In the genomic region with DNA sequence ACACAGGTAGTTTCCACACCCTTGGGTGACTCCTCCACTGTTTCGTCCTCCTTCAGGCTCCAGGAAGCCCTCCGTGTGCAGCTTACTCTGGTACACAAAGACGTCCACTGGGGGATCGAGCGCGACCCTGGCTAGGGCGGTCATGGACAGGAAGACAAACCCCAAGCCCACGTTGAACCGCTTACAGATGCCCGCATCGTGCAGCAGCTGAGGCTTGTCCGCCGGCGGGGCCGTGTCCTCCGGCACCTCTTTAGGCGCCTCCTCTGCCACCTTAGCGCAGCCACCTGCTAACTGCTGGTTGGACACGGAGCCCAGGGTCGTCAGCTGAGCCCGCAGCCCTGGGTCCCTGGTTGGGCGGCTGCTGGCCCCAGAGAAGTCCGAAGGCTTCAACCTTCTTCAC, we compare ENCODE assay signal across 18 cellular contexts.
DNase-seq lines count a peak whose midpoint lies in the region; ATAC-seq and TF ChIP-seq lines count a peak whose summit lies in the region.
"Had no signal": no experiment of that assay in that cellular context is flagged by ENCODE, and none has a peak within 500 bp of the region (broad histone marks: within the 10 kb centered on the region; RNA-seq: fewer than 3 reads in every experiment).

No MANE protein-coding gene starts in this region.

- H3K4me1 Mint-ChIP-seq in endodermal cell, result peaks cover 11% of the 10 kb centered on the region
- H3K4me1 Mint-ChIP-seq: B cell had no signal

- peaks cover 16% of the 10 kb centered on the region for H3K27me3 Mint-ChIP-seq in endodermal cell (ENCODE audit: insufficient read depth)
- H3K27me3 Mint-ChIP-seq: B cell; CD4-positive, alpha-beta T cell had no signal

- peaks cover 2% of the 10 kb centered on the region for H3K36me3 Mint-ChIP-seq in endodermal cell (ENCODE audit: low read depth)
- H3K36me3 Mint-ChIP-seq: CD8-positive, alpha-beta T cell had no signal

- DNase-seq in GM06990 (ENCODE audit: extremely low read depth, insufficient read length) (peak; percentile 1), endodermal cell (peak; percentile 28), upper lobe of right lung (no peak)
- DNase-seq in effector memory CD4-positive, alpha-beta T cell, result no peak
- DNase-seq: AML-193; Caco-2; Calu3; CD4-positive, alpha-beta T cell; CD8-positive, alpha-beta T cell; DMS79 treated with DMSO at 0.1 percent for 48 hours; GF-D8 had no signal

- WGBS in endodermal cell (ENCODE audit: insufficient coverage in 1 of 2, insufficient read length in 1 of 2), 2 experiments, result 95 to 100% methylated on average over 3 to 22 of the region's 23 CpGs

- H3K27ac Mint-ChIP-seq in endodermal cell, result no peak overlapping the region
- H3K27ac Mint-ChIP-seq: B cell; CD4-positive, alpha-beta T cell; CD8-positive, alpha-beta T cell had no signal

- H3K4me1 ChIP-seq in endodermal cell (ENCODE audit: control insufficient read depth, insufficient read depth, low read length) (peaks cover 4% of the 10 kb centered on the region), upper lobe of right lung (no peaks in the 10 kb centered on the region)
- H3K4me1 ChIP-seq in effector memory CD4-positive, alpha-beta T cell (ENCODE audit: control insufficient read depth, insufficient read depth, low read length, poor library complexity, severe bottlenecking), result no peaks in the 10 kb centered on the region
- H3K4me1 ChIP-seq: A549; BLaER1 treated with 17β-estradiol and CSF1 and Interleukin-3, amounts not matched to agents 10 nM and 100 nM; Caco-2 had no signal

- no peak for TF ChIP-seq CTCF in GM06990 (IDR thresholded peaks at IDR 0.05; ENCODE audit: insufficient read depth, low read length, poor library complexity, severe bottlenecking)
- TF ChIP-seq CTCF in endodermal cell (conservative IDR thresholded peaks at IDR 0.05), result no peak
- no peak for TF ChIP-seq CTCF in upper lobe of right lung (IDR thresholded peaks at IDR 0.05)

- H3K9me3 Mint-ChIP-seq in endodermal cell, result peaks cover 5% of the 10 kb centered on the region

- H3K4me3 Mint-ChIP-seq in endodermal cell, result no peak overlapping the region
- H3K4me3 Mint-ChIP-seq: B cell; CD4-positive, alpha-beta T cell; CD8-positive, alpha-beta T cell had no signal

- H3K27ac ChIP-seq in endodermal cell (ENCODE audit: low read depth, low read length) (no peak overlapping the region), upper lobe of right lung (no peak overlapping the region)
- no peak overlapping the region for H3K27ac ChIP-seq in effector memory CD4-positive, alpha-beta T cell (ENCODE audit: insufficient read depth, low read length, poor library complexity, severe bottlenecking)
- H3K27ac ChIP-seq: 22Rv1; A549; BLaER1 treated with 17β-estradiol and CSF1 and Interleukin-3, amounts not matched to agents 10 nM and 100 nM; C4-2B had no signal

- no peak overlapping the region for H3K9ac ChIP-seq in endodermal cell (ENCODE audit: extremely low read depth, low read length, poor library complexity, severe bottlenecking)
- H3K9ac ChIP-seq: BLaER1 treated with 17β-estradiol and CSF1 and Interleukin-3, amounts not matched to agents 10 nM and 100 nM had no signal

- ATAC-seq in upper lobe of right lung (peak; percentile 28), GM18858 (IDR thresholded peaks at IDR 0.05; ENCODE audit: unreplicated experiment) (no peak)
- ATAC-seq: A549; CD8-positive, alpha-beta T cell; GM12878 had no signal

- no peaks in the 10 kb centered on the region for H3K36me3 ChIP-seq in GM06990 (ENCODE audit: control insufficient read depth, insufficient read depth, low read length)
- H3K36me3 ChIP-seq in endodermal cell (ENCODE audit: control insufficient read depth, insufficient read depth, low read length), result no peaks in the 10 kb centered on the region
- H3K36me3 ChIP-seq in upper lobe of right lung, result no peaks in the 10 kb centered on the region
- H3K36me3 ChIP-seq in effector memory CD4-positive, alpha-beta T cell (ENCODE audit: control insufficient read depth, insufficient read depth, low read length), result no peaks in the 10 kb centered on the region
- H3K36me3 ChIP-seq: BLaER1 treated with 17β-estradiol and CSF1 and Interleukin-3, amounts not matched to agents 10 nM and 100 nM had no signal

- H3K27me3 ChIP-seq in GM06990 (replicated peaks; ENCODE audit: control insufficient read depth, insufficient read depth, low read length), result no peaks in the 10 kb centered on the region
- no peaks in the 10 kb centered on the region for H3K27me3 ChIP-seq in endodermal cell (ENCODE audit: control insufficient read depth, insufficient read depth, low read length, poor library complexity, severe bottlenecking)
- H3K27me3 ChIP-seq in upper lobe of right lung, result no peaks in the 10 kb centered on the region
- H3K27me3 ChIP-seq in effector memory CD4-positive, alpha-beta T cell (replicated peaks; ENCODE audit: control insufficient read depth, insufficient read depth, low read length, poor library complexity, severe bottlenecking), result no peaks in the 10 kb centered on the region
- H3K27me3 ChIP-seq: BLaER1 treated with 17β-estradiol and CSF1 and Interleukin-3, amounts not matched to agents 10 nM and 100 nM had no signal

- no peaks in the 10 kb centered on the region for H3K9me3 ChIP-seq in endodermal cell (ENCODE audit: control insufficient read depth, low read length)
- H3K9me3 ChIP-seq in upper lobe of right lung, result no peaks in the 10 kb centered on the region
- no peaks in the 10 kb centered on the region for H3K9me3 ChIP-seq in effector memory CD4-positive, alpha-beta T cell (ENCODE audit: control insufficient read depth, low read length)
- H3K9me3 ChIP-seq: A549, Caco-2 had no signal

- intact Hi-C loops in upper lobe of right lung (cut with DNase I), result no loop called here

- no peak overlapping the region for H3K4me3 ChIP-seq in GM06990 (replicated peaks; ENCODE audit: low read depth, low read length)
- no peak overlapping the region for H3K4me3 ChIP-seq in endodermal cell (ENCODE audit: low read length)
- H3K4me3 ChIP-seq in upper lobe of right lung, result no peak overlapping the region
- H3K4me3 ChIP-seq in effector memory CD4-positive, alpha-beta T cell (ENCODE audit: insufficient read depth, low read depth, low read length, poor library complexity, severe bottlenecking), result no peak overlapping the region
- H3K4me3 ChIP-seq: A549; BLaER1 treated with 17β-estradiol and CSF1 and Interleukin-3, amounts not matched to agents 10 nM and 100 nM; GM12878 had no signal

Comparison
In these comparisons a context has a peak if more than half of its experiments do, and no peak if none do; other contexts are left out.
1. DNase-seq: peak in GM06990 (single experiment) and endodermal cell (single experiment); none in upper lobe of right lung (single experiment) and effector memory CD4-positive, alpha-beta T cell (0 of 3).